In the genomic region with DNA sequence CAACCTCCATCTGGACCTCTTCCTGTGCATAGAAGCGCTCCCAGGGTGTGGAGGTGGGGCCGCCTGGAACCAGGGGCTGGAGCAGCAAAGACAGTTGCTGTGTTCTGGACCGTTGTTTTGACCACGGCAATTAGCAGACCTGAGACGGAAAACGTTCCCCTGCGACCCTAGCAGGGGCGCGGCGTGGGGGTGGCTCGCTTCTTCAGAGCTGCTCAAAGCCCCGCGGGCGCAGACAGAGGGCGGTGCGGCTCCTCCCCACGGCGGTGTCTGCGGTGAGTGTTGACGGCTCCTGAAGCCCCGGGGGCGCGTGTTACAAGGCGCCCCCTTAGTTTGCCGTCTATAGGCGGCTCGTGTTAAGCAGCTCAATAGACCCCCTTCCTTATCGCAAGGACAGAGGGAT, we compare ENCODE assay signal across 30 cellular contexts.
DNase-seq lines count a peak whose midpoint lies in the region; ATAC-seq, FAIRE-seq and TF ChIP-seq lines count a peak whose summit lies in the region.
"Had no signal": no experiment of that assay in that cellular context is flagged by ENCODE, and none has a peak within 500 bp of the region (broad histone marks: within the 10 kb centered on the region; RNA-seq: fewer than 3 reads in every experiment).

No MANE protein-coding gene starts in this region.

- H2AK5ac ChIP-seq in H1 (ENCODE audit: low read depth, low read length), result no peak overlapping the region

- H3K23ac ChIP-seq in H1 (ENCODE audit: insufficient read length), result no peak overlapping the region

- CTCF ChIA-PET in H1 (lab: Charles Lee; ENCODE audit: partially characterized antibody), result no interaction called here

- no peak overlapping the region for H2BK5ac ChIP-seq in H1 (ENCODE audit: low read depth, low read length)

- no peak for ATAC-seq in HG03432 (IDR thresholded peaks at IDR 0.05; ENCODE audit: unreplicated experiment)
- ATAC-seq: activated CD4-positive, CD25-positive, alpha-beta regulatory T cell treated with anti-CD3 and anti-CD28 coated beads, Interleukin-2, amount 50 U/mL, for 24 hours; activated naive CD8-positive, alpha-beta T cell treated with anti-CD3 and anti-CD28 coated beads, Interleukin-2, amount 50 U/mL, for 24 hours; activated T-cell treated with anti-CD3 and anti-CD28 coated beads, Interleukin-2, amount 50 U/mL, for 72 hours; gastrocnemius medialis; Right ventricle myocardium inferior had no signal

- H2BK15ac ChIP-seq in H1 (ENCODE audit: low read length), result peak overlapping the region; percentile 29; the same call in 1 of the 2 replicates

- no peaks in the 10 kb centered on the region for H3F3A ChIP-seq in smooth muscle cell (ENCODE audit: low read depth)

- H3K14ac ChIP-seq in H1 (ENCODE audit: insufficient read length), result no peak overlapping the region

- no peaks in the 10 kb centered on the region for H3K79me1 ChIP-seq in H1 (ENCODE audit: low read depth, low read length)

- H3K27ac ChIP-seq in HUES48 (ENCODE audit: low read depth, low read length) (no peak overlapping the region), H1 (ENCODE audit: low read depth, low read length) (no peak overlapping the region), smooth muscle cell (ENCODE audit: low read depth) (no peak overlapping the region)
- H3K27ac ChIP-seq: gastrocnemius medialis, KMS-11, tibial artery had no signal

- H3K4me3 ChIP-seq in HUES48 (ENCODE audit: low read depth, low read length), result peak overlapping the region; percentile 50
- H3K4me3 ChIP-seq in H1 (ENCODE audit: extremely low read depth in 1 of 4, insufficient read depth in 2 of 4, low read depth in 3 of 4, low read length in 4 of 4), result peak overlapping the region; percentile 4 to 47 (median 20); a peak in 5 of 8 replicates
- peak overlapping the region; percentile 40 for H3K4me3 ChIP-seq in smooth muscle cell
- H3K4me3 ChIP-seq: gastrocnemius medialis, MG63, tibial artery had no signal

- peak in 1 of 2 experiments; percentile 60 for DNase-seq in H1 (ENCODE audit: low read depth in 1 of 2, low spot score in 2 of 2)
- DNase-seq in islet precursor cell, result peak; percentile 72
- DNase-seq in smooth muscle cell (lab: John Stamatoyannopoulos, UW; ENCODE audit: unreplicated experiment), result no peak
- DNase-seq in COLO829 (ENCODE audit: low spot score), result no peak
- DNase-seq in GOT3 (lab: John Stamatoyannopoulos, UW), result no peak
- no peak for DNase-seq in NCI-H1417 (lab: John Stamatoyannopoulos, UW)
- DNase-seq: ACHN; activated CD4-positive, alpha-beta T cell treated with anti-CD3 and anti-CD28 coated beads, Interleukin-2, amount 50 U/mL, for 48 hours; activated naive CD8-positive, alpha-beta T cell treated with anti-CD3 and anti-CD28 coated beads, Interleukin-2, amount 50 U/mL, for 24 hours; activated T-cell treated with anti-CD3 and anti-CD28 coated beads, Interleukin-2, amount 50 U/mL, for 72 hours; CD4-positive, alpha-beta memory T cell; central memory CD4-positive, alpha-beta T cell; DMS 273 treated with DMSO at 0.1 percent for 48 hours; gastrocnemius medialis; kidney; MG63; naive B cell; NCI-H1105 treated with DMSO at 0.1 percent for 48 hours; NCI-H2029; NCI-H526 treated with DMSO at 0.1 percent for 48 hours; occipital lobe; stimulated activated CD4-positive, alpha-beta T cell treated with anti-CD3 and anti-CD28 coated beads, Interleukin-4, amount 100 ng/mL, for 24 hours; T-helper 2 cell; tibial artery had no signal

- H3K79me2 ChIP-seq in H1 (ENCODE audit: control insufficient read depth in 1 of 2, insufficient read depth in 2 of 2, low read length in 2 of 2) (no peaks in the 10 kb centered on the region), smooth muscle cell (ENCODE audit: low read depth) (no peaks in the 10 kb centered on the region)

- no peak overlapping the region for H4K5ac ChIP-seq in H1 (ENCODE audit: insufficient read length, low read depth, low read length)

- no peak for TF ChIP-seq CTCF in H1 (IDR thresholded peaks at IDR 0.05; ENCODE audit: control extremely low read depth in 1 of 3, insufficient read depth in 1 of 3, low read depth in 1 of 3, low read length in 3 of 3)
- no peak for TF ChIP-seq CTCF in smooth muscle cell (IDR thresholded peaks at IDR 0.05; ENCODE audit: borderline replicate concordance, insufficient read depth, poor library complexity, severe bottlenecking)

- no peak overlapping the region for H2BK120ac ChIP-seq in H1 (replicated peaks; ENCODE audit: low read depth, low read length)

- H3K4me1 ChIP-seq in HUES48 (ENCODE audit: control insufficient read depth, insufficient read depth, low read length) (no peaks in the 10 kb centered on the region), H1 (replicated peaks in 1 of 4; ENCODE audit: control insufficient read depth in 3 of 4, insufficient read depth in 4 of 4, low read length in 3 of 4) (0 out of 7 replicates have a peak, but pooled peaks cover 0 to 3% (median 0%) of the 10 kb centered on the region in 4 experiments), smooth muscle cell (ENCODE audit: low read depth) (no peaks in the 10 kb centered on the region)
- H3K4me1 ChIP-seq: gastrocnemius medialis, tibial artery had no signal

- FAIRE-seq in H1 (lab: Jason Lieb, UNC), result no peak
- FAIRE-seq: GM12892, kidney had no signal

- no peak for TF ChIP-seq POLR2A in H1 (IDR thresholded peaks at IDR 0.05; ENCODE audit: control extremely low read depth in 1 of 2, low read depth in 2 of 2, low read length in 2 of 2)

- TF ChIP-seq EP300 in H1 (IDR thresholded peaks at IDR 0.05; ENCODE audit: borderline replicate concordance in 1 of 2, low read depth in 2 of 2, low read length in 2 of 2), result no peak

- H3K56ac ChIP-seq in H1 (replicated peaks; ENCODE audit: insufficient read length, low read depth, low read length), result no peak overlapping the region

- H4K8ac ChIP-seq in H1 (ENCODE audit: extremely low read depth, insufficient read depth, low read length), result no peak overlapping the region; the same call in 1 of the 2 replicates

- H3K36me3 ChIP-seq in HUES48 (ENCODE audit: control insufficient read depth, insufficient read depth, low read length), result no peaks in the 10 kb centered on the region
- H3K36me3 ChIP-seq in H1 (ENCODE audit: control insufficient read depth in 2 of 4, insufficient read depth in 4 of 4, low read length in 3 of 4), result no peaks in the 10 kb centered on the region
- no peaks in the 10 kb centered on the region for H3K36me3 ChIP-seq in smooth muscle cell (ENCODE audit: low read depth)
- H3K36me3 ChIP-seq: gastrocnemius medialis, MG63, tibial artery had no signal

- no peak overlapping the region for H4K91ac ChIP-seq in H1 (replicated peaks; ENCODE audit: insufficient read length, low read length)

- no peak overlapping the region for H2BK20ac ChIP-seq in H1 (ENCODE audit: low read length)

- 0 out of 2 replicates have a peak overlapping the region, but pooled peaks have one; percentile 39 for H2BK12ac ChIP-seq in H1 (ENCODE audit: low read depth, low read length)

- WGBS in H1 (ENCODE audit: extremely low coverage in 1 of 2, insufficient coverage in 1 of 2, insufficient read length in 1 of 2, insufficient replicate concordance in 2 of 2, low coverage in 1 of 2, low lambda C conversion rate in 2 of 2, missing lambda C conversion rate in 1 of 2), 2 experiments, result 56% methylated on average over 28 of the region's 28 CpGs; no CpG with 5 or more reads in 1 of the 2 experiments
- 50% methylated on average over 27 of the region's 28 CpGs for WGBS in smooth muscle cell (ENCODE audit: low lambda C conversion rate)

- H4K20me1 ChIP-seq in H1 (replicated peaks in 1 of 2; ENCODE audit: control insufficient read depth in 1 of 2, insufficient read depth in 2 of 2, low read length in 2 of 2) (no peaks in the 10 kb centered on the region), smooth muscle cell (ENCODE audit: low read depth) (no peaks in the 10 kb centered on the region)

- no peaks in the 10 kb centered on the region for H3K23me2 ChIP-seq in H1 (ENCODE audit: low read depth, low read length)

- POLR2A ChIA-PET in H1 (lab: Charles Lee; ENCODE audit: partially characterized antibody), result no interaction called here

- 0 out of 2 replicates have a peak overlapping the region, but pooled peaks have one; percentile 3 for H2AFZ ChIP-seq in H1 (ENCODE audit: low read length)
- H2AFZ ChIP-seq in smooth muscle cell (ENCODE audit: low read depth), result peak overlapping the region; percentile 24

- H3K27me3 ChIP-seq in HUES48 (ENCODE audit: control insufficient read depth, insufficient read depth, low read length), result no peaks in the 10 kb centered on the region
- no peaks in the 10 kb centered on the region for H3K27me3 ChIP-seq in H1 (replicated peaks in 1 of 4; ENCODE audit: control insufficient read depth in 3 of 4, extremely low read depth in 1 of 4, insufficient read depth in 3 of 4, low read length in 3 of 4)
- no peaks in the 10 kb centered on the region for H3K27me3 ChIP-seq in smooth muscle cell (ENCODE audit: low read depth)
- H3K27me3 ChIP-seq: gastrocnemius medialis, MG63, tibial artery had no signal

- H3K9me3 ChIP-seq in HUES48 (ENCODE audit: control insufficient read depth, insufficient read depth, low read length) (no peaks in the 10 kb centered on the region), H1 (ENCODE audit: insufficient read depth in 2 of 2, low read depth in 1 of 2, low read length in 1 of 2) (no peaks in the 10 kb centered on the region; a peak in 1 of 4 replicates), smooth muscle cell (replicated peaks; ENCODE audit: low read depth) (no peaks in the 10 kb centered on the region)
- H3K9me3 ChIP-seq: gastrocnemius medialis, MG63, tibial artery had no signal

- H3K9ac ChIP-seq in HUES48 (ENCODE audit: low read depth, low read length) (no peak overlapping the region), H1 (replicated peaks in 1 of 4; ENCODE audit: extremely low read depth in 1 of 4, low read depth in 3 of 4, low read length in 3 of 4) (no peak overlapping the region), smooth muscle cell (ENCODE audit: low read depth) (no peak overlapping the region)
- H3K9ac ChIP-seq: KMS-11 had no signal

- H3K4me2 ChIP-seq in H1 (ENCODE audit: insufficient read depth in 1 of 2, low read depth in 2 of 2, low read length in 2 of 2), result peak overlapping the region; percentile 27 to 58
- peak overlapping the region; percentile 76 for H3K4me2 ChIP-seq in smooth muscle cell
- H3K4me2 ChIP-seq: KMS-11 had no signal

- no peak overlapping the region for H3K4ac ChIP-seq in H1 (replicated peaks; ENCODE audit: insufficient read length, low read depth, low read length)

- TF ChIP-seq RAD21 in H1 (IDR thresholded peaks at IDR 0.05 in 1 of 2, conservative IDR thresholded peaks at IDR 0.05 in 1 of 2; ENCODE audit: low read depth in 2 of 2, low read length in 2 of 2), result no peak; a peak in 1 of 4 replicates

- H3K18ac ChIP-seq in H1 (ENCODE audit: extremely low read depth, low read length), result no peak overlapping the region

TF ChIP-seq in H1, 55 proteins besides CTCF, POLR2A, EP300 and RAD21:
- TF ChIP-seq KDM1A (IDR thresholded peaks at IDR 0.05; ENCODE audit: borderline replicate concordance, low read length) (no peak), EZH2 (IDR thresholded peaks at IDR 0.05; ENCODE audit: low read depth, low read length, severe bottlenecking) (no peak), SIRT6 (IDR thresholded peaks at IDR 0.05; ENCODE audit: low read length) (no peak), MAFK (IDR thresholded peaks at IDR 0.05; ENCODE audit: low read depth, low read length) (no peak), KDM4A (IDR thresholded peaks at IDR 0.05; ENCODE audit: low read depth, low read length, severe bottlenecking) (peak; percentile 32), TBP (IDR thresholded peaks at IDR 0.05; ENCODE audit: low read depth, low read length) (peak; percentile 58; the same call in 1 of the 2 replicates)
